In genomic region chr11:83520849-83521248, GRCh38 we compare ENCODE assay signal across 24 cellular contexts.
"Had no signal": no experiment of that assay in that cellular context is flagged by ENCODE, and none has a peak within 500 bp of the region (broad histone marks: within the 10 kb centered on the region; RNA-seq: fewer than 3 reads in every experiment).

No MANE protein-coding gene starts in this region.

- DNase-seq: activated CD4-positive, alpha-beta T cell treated with anti-CD3 and anti-CD28 coated beads, Interleukin-2, amount 10 ng/mL, durations not matched to agents 7 days and 5 days; activated CD8-positive, alpha-beta T cell treated with anti-CD3 and anti-CD28 coated beads, Interleukin-2, amount 10 ng/mL, durations not matched to agents 7 days and 5 days; activated effector memory CD4-positive, alpha-beta T cell treated with Interleukin-2 at 50 U/mL for 16 hours; activated naive CD4-positive, alpha-beta T cell treated with anti-CD3 and anti-CD28 coated beads, Interleukin-2, amount 10 ng/mL, durations not matched to agents 7 days and 5 days; activated naive CD8-positive, alpha-beta T cell treated with anti-CD3 and anti-CD28 coated beads, Interleukin-2, amount 50 U/mL, for 24 hours; activated T-cell treated with anti-CD3 and anti-CD28 coated beads, Interleukin-2, amount 50 U/mL, for 24 hours; brain microvascular endothelial cell; central memory CD4-positive, alpha-beta T cell; colonic mucosa; endodermal cell; foreskin keratinocyte; left ventricle myocardium superior; mucosa of descending colon; naive B cell; psoas muscle; right lobe of liver; stimulated activated CD4-positive, alpha-beta T cell treated with anti-CD3 and anti-CD28 coated beads, Interleukin-4, amount 100 ng/mL, for 1 hour; stimulated activated naive CD8-positive, alpha-beta T cell treated with anti-CD3 and anti-CD28 coated beads, Interleukin-15, amount 100 ng/mL, for 72 hours; T-helper 9 cell; testis; upper lobe of right lung had no signal

- ATAC-seq: activated CD4-positive, CD25-positive, alpha-beta regulatory T cell treated with anti-CD3 and anti-CD28 coated beads, Interleukin-2, amount 50 U/mL, for 24 hours; activated CD8-positive, alpha-beta T cell treated with anti-CD3 and anti-CD28 coated beads, Interleukin-2, amount 10 ng/mL, durations not matched to agents 7 days and 5 days; activated naive CD8-positive, alpha-beta T cell treated with anti-CD3 and anti-CD28 coated beads, Interleukin-2, amount 50 U/mL, for 24 hours; left ventricle myocardium superior; mucosa of descending colon; psoas muscle; stimulated activated naive CD8-positive, alpha-beta T cell treated with anti-CD3 and anti-CD28 coated beads, Interleukin-15, amount 100 ng/mL, for 72 hours; upper lobe of right lung had no signal

- H3K27ac Mint-ChIP-seq: activated CD4-positive, alpha-beta T cell treated with anti-CD3 and anti-CD28 coated beads, Interleukin-2, amount 10 ng/mL, durations not matched to agents 7 days and 5 days; activated CD8-positive, alpha-beta T cell treated with anti-CD3 and anti-CD28 coated beads, Interleukin-2, amount 10 ng/mL, durations not matched to agents 7 days and 5 days; activated naive CD4-positive, alpha-beta T cell treated with anti-CD3 and anti-CD28 coated beads, Interleukin-2, amount 10 ng/mL, durations not matched to agents 7 days and 5 days; activated naive CD8-positive, alpha-beta T cell treated with anti-CD3 and anti-CD28 coated beads, Interleukin-2, amount 50 U/mL, for 24 hours; activated T-cell treated with anti-CD3 and anti-CD28 coated beads, Interleukin-2, amount 50 U/mL, for 24 hours; endodermal cell; memory B cell; naive B cell; stimulated activated naive CD8-positive, alpha-beta T cell treated with anti-CD3 and anti-CD28 coated beads, Interleukin-15, amount 100 ng/mL, for 72 hours had no signal

- H3K36me3 Mint-ChIP-seq: activated naive CD4-positive, alpha-beta T cell treated with anti-CD3 and anti-CD28 coated beads, Interleukin-2, amount 10 ng/mL, durations not matched to agents 7 days and 5 days; naive B cell had no signal

- H3K27me3 Mint-ChIP-seq: activated naive CD4-positive, alpha-beta T cell treated with anti-CD3 and anti-CD28 coated beads, Interleukin-2, amount 10 ng/mL, durations not matched to agents 7 days and 5 days; activated naive CD8-positive, alpha-beta T cell treated with anti-CD3 and anti-CD28 coated beads, Interleukin-2, amount 50 U/mL, for 24 hours; stimulated activated naive CD8-positive, alpha-beta T cell treated with anti-CD3 and anti-CD28 coated beads, Interleukin-15, amount 100 ng/mL, for 72 hours had no signal

- H3K4me3 Mint-ChIP-seq: activated CD4-positive, alpha-beta T cell treated with anti-CD3 and anti-CD28 coated beads, Interleukin-2, amount 10 ng/mL, durations not matched to agents 7 days and 5 days; activated CD8-positive, alpha-beta T cell treated with anti-CD3 and anti-CD28 coated beads, Interleukin-2, amount 10 ng/mL, durations not matched to agents 7 days and 5 days; activated naive CD4-positive, alpha-beta T cell treated with anti-CD3 and anti-CD28 coated beads, Interleukin-2, amount 10 ng/mL, durations not matched to agents 7 days and 5 days; activated naive CD8-positive, alpha-beta T cell treated with anti-CD3 and anti-CD28 coated beads, Interleukin-2, amount 50 U/mL, for 24 hours; activated T-cell treated with anti-CD3 and anti-CD28 coated beads, Interleukin-2, amount 50 U/mL, for 24 hours; endodermal cell; memory B cell; neural crest cell; stimulated activated naive CD8-positive, alpha-beta T cell treated with anti-CD3 and anti-CD28 coated beads, Interleukin-15, amount 100 ng/mL, for 72 hours had no signal

- H3K4me1 Mint-ChIP-seq: activated naive CD4-positive, alpha-beta T cell treated with anti-CD3 and anti-CD28 coated beads, Interleukin-2, amount 10 ng/mL, durations not matched to agents 7 days and 5 days; activated naive CD8-positive, alpha-beta T cell treated with anti-CD3 and anti-CD28 coated beads, Interleukin-2, amount 50 U/mL, for 24 hours; stimulated activated naive CD8-positive, alpha-beta T cell treated with anti-CD3 and anti-CD28 coated beads, Interleukin-15, amount 100 ng/mL, for 72 hours had no signal

- H3K9me3 Mint-ChIP-seq: activated CD4-positive, alpha-beta T cell treated with anti-CD3 and anti-CD28 coated beads, Interleukin-2, amount 10 ng/mL, durations not matched to agents 7 days and 5 days; activated T-cell treated with anti-CD3 and anti-CD28 coated beads, Interleukin-2, amount 50 U/mL, for 24 hours had no signal
